ENCODE assay signal across 8 cellular contexts in genomic region chr10:29634764-29635625, GRCh38. TPM values are rescaled to one million over a fixed set of nuclear protein-coding genes. Genes with fewer than 3 reads are reported as not detected.
DNase-seq lines count a peak whose midpoint lies in the region; ATAC-seq and TF ChIP-seq lines count a peak whose summit lies in the region.

TSS of gene SVIL (minus strand) at chr10:29634971. CDS start at chr10:29555058, 79,913 bp downstream.

- H3K27me3 Mint-ChIP-seq in progenitor cell of endocrine pancreas: no peaks in the 10 kb centered on the region

- H3K27ac Mint-ChIP-seq in progenitor cell of endocrine pancreas: peak within 1 kb of the TSS; percentile 95

- peaks cover 14% of the 10 kb centered on the region for H3K36me3 Mint-ChIP-seq in progenitor cell of endocrine pancreas (ENCODE audit: insufficient read depth)

- H3K27ac ChIP-seq in VCaP: peak within 1 kb of the TSS; percentile 31

- peaks cover 4% of the 10 kb centered on the region for H3K9me3 Mint-ChIP-seq in progenitor cell of endocrine pancreas (ENCODE audit: low read depth)

- peak; percentile 60 for DNase-seq in DMS 273 (lab: John Stamatoyannopoulos, UW; ENCODE audit: unreplicated experiment)
- no peak for DNase-seq in DMS 273 treated with DMSO at 0.1 percent for 48 hours (lab: John Stamatoyannopoulos, UW)
- DNase-seq in Right ventricle myocardium superior: peak; percentile 72
- DNase-seq in progenitor cell of endocrine pancreas (ENCODE audit: low spot score, unreplicated experiment): no peak
- DNase-seq in NOMO-1 treated with dmso at 0.1 percent for 144 hours (lab: John Stamatoyannopoulos, UW; ENCODE audit: unreplicated experiment): no peak
- no peak for DNase-seq in inferior parietal cortex (ENCODE audit: extremely low spot score)
- DNase-seq in activated naive CD4-positive, alpha-beta T cell treated with anti-CD3 and anti-CD28 coated beads, Interleukin-2, amount 50 U/mL, for 16 hours: no peak

- TF ChIP-seq CTCF in VCaP (conservative IDR thresholded peaks at IDR 0.05) (no peak), progenitor cell of endocrine pancreas (IDR thresholded peaks at IDR 0.05; ENCODE audit: unreplicated experiment) (no peak)

- peak; percentile 87 for ATAC-seq in Right ventricle myocardium superior (ENCODE audit: poor library complexity)

- H3K4me1 Mint-ChIP-seq in progenitor cell of endocrine pancreas (ENCODE audit: low read depth): peaks cover 38% of the 10 kb centered on the region

- peak within 1 kb of the TSS; percentile 75 for H3K4me3 Mint-ChIP-seq in progenitor cell of endocrine pancreas (ENCODE audit: low read depth)

- intact Hi-C loops in Right ventricle myocardium superior (cut with DNase I): loop anchor here (5.0 to 10.0 kb wide), 2 partner anchors 108 to 220 kb away; no protein-coding TSS in a partner anchor

RNA-seq across cellular contexts. Expression of gene SVIL, which starts in this region (rescaled TPM):
- total RNA-seq in Right ventricle myocardium superior: 298 TPM
- 88.2 and 98.8 TPM in 2 replicates for total RNA-seq in progenitor cell of endocrine pancreas

Comparison
In these comparisons a context has a peak if more than half of its experiments do, and no peak if none do; other contexts are left out.
1. DNase-seq: peak in DMS 273 (single experiment) and Right ventricle myocardium superior (single experiment); none in DMS 273 treated with DMSO at 0.1 percent for 48 hours (single experiment), progenitor cell of endocrine pancreas (single experiment), NOMO-1 treated with dmso at 0.1 percent for 144 hours (single experiment), inferior parietal cortex (single experiment) and activated naive CD4-positive, alpha-beta T cell treated with anti-CD3 and anti-CD28 coated beads, Interleukin-2, amount 50 U/mL, for 16 hours (single experiment).